Comparison of ENCODE assay signal across 9 cellular contexts in genomic region chr7:131276190-131276589, GRCh38.
"Had no signal": no experiment of that assay in that cellular context is flagged by ENCODE, and none has a peak within 500 bp of the region (broad histone marks: within the 10 kb centered on the region; RNA-seq: fewer than 3 reads in every experiment).

No MANE protein-coding gene starts in this region.

- H3K4me1 Mint-ChIP-seq: H9, IgD-negative memory B cell had no signal

- DNase-seq: GM23248, H9, HCEC 1CT, KG1 had no signal

- H3K27ac ChIP-seq: GM23248, HL-60 had no signal

- H3K9ac ChIP-seq: GM23248 had no signal

- FAIRE-seq: H1, H54, HTR-8/SVneo had no signal

- H3K4me3 ChIP-seq: GM23248 had no signal

- H2AFZ ChIP-seq: GM23248 had no signal

- H3K27ac Mint-ChIP-seq: H9 had no signal

- H3K4me3 Mint-ChIP-seq: H9, IgD-negative memory B cell had no signal

- H3K27me3 Mint-ChIP-seq: IgD-negative memory B cell had no signal
